Comparison of ENCODE assay signal across 8 cellular contexts in the genomic region with DNA sequence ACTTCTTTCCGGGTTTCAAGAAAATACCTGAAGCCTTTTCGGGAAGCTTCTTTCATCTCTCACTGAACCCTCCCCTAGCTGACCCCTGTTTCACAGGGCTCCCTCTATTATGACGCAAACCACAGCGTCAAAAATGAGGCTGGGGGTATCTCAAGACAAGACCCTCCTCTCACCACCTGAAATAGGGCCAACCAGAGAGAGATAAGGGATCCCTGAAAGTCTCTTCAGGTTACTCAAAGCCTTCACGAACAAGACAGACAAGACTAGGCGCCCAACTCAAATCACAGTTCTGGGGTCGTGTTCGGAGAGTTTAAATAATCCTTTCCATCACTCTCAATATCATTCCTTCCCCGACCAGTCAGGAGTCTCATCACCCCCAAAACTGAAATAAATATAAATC.
DNase-seq lines count a peak whose midpoint lies in the region.

No MANE protein-coding gene starts in this region.

- DNase-seq in NCI-H748 (lab: John Stamatoyannopoulos, UW; ENCODE audit: unreplicated experiment) (peak; percentile 16), NCI-H748 treated with DMSO at 0.1 percent for 48 hours (lab: John Stamatoyannopoulos, UW) (no peak), inferior parietal cortex (ENCODE audit: extremely low spot score) (peak; percentile 4), substantia nigra (lab: John Stamatoyannopoulos, UW) (peak in 2 of 49 donors; percentile 6 to 13), epidermal melanocyte (ENCODE audit: insufficient read length, low spot score) (no peak), NCI-H446 (lab: John Stamatoyannopoulos, UW) (no peak), NCI-H2081 treated with DMSO at 0.1 percent for 48 hours (lab: John Stamatoyannopoulos, UW) (no peak)

- H3K36me3 Mint-ChIP-seq in activated naive CD4-positive, alpha-beta T cell treated with anti-CD3 and anti-CD28 coated beads, Interleukin-2, amount 50 U/mL, for 24 hours: peaks cover 4% of the 10 kb centered on the region

- H3K27me3 Mint-ChIP-seq in activated naive CD4-positive, alpha-beta T cell treated with anti-CD3 and anti-CD28 coated beads, Interleukin-2, amount 50 U/mL, for 24 hours: no peaks in the 10 kb centered on the region

- peak overlapping the region; percentile 97 for H3K4me3 Mint-ChIP-seq in activated naive CD4-positive, alpha-beta T cell treated with anti-CD3 and anti-CD28 coated beads, Interleukin-2, amount 50 U/mL, for 24 hours

- no peaks in the 10 kb centered on the region for H3K9me3 Mint-ChIP-seq in activated naive CD4-positive, alpha-beta T cell treated with anti-CD3 and anti-CD28 coated beads, Interleukin-2, amount 50 U/mL, for 24 hours

- peaks cover 19% of the 10 kb centered on the region for H3K4me1 Mint-ChIP-seq in activated naive CD4-positive, alpha-beta T cell treated with anti-CD3 and anti-CD28 coated beads, Interleukin-2, amount 50 U/mL, for 24 hours

- peak overlapping the region; percentile 99 for H3K27ac Mint-ChIP-seq in activated naive CD4-positive, alpha-beta T cell treated with anti-CD3 and anti-CD28 coated beads, Interleukin-2, amount 50 U/mL, for 24 hours

- peak overlapping the region; percentile 86 for H3K27ac ChIP-seq in substantia nigra (ENCODE audit: low read depth, low read length, poor library complexity, severe bottlenecking)

Comparison
In these comparisons a context has a peak if more than half of its experiments do, and no peak if none do; other contexts are left out.
1. DNase-seq: peak in NCI-H748 (single experiment) and inferior parietal cortex (single experiment); none in NCI-H748 treated with DMSO at 0.1 percent for 48 hours (single experiment), epidermal melanocyte (single experiment), NCI-H446 (0 of 2) and NCI-H2081 treated with DMSO at 0.1 percent for 48 hours (single experiment).